In the genomic region with DNA sequence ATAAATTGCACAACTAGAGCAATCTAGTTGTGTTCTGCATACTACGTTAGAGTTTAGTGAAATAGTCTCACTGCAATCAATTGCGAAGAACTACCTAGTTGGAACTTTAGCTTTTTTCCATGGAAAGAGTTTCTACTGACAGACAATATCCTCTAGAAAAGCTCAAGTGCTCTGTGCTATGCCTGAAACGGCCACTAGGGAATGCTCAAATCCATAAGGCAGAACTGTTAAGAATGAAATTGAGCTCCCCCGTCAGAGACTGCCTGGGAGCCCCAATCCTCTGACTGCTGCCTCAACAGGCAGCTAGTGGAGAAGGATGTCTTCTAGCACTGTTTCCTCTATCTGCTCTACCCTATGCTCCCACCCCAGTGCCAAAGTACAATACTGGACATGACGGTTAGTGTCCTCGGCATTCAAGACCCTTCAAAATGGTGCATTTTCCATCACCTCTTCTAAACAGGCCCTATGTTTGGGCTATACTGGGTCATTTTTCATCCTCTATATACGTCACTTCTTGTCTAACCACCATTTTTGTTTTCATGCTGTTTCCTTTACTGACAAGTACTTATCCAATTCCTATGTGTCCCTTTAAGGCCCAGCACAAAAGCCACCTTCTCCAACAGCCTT, we compare ENCODE assay signal across 8 cellular contexts. TPM values are rescaled to one million over a fixed set of nuclear protein-coding genes. Genes with fewer than 3 reads are reported as not detected.
A peak's percentile ranks its signal among the peaks of the same experiment; 100 is the strongest.
DNase-seq lines count a peak whose midpoint lies in the region; ATAC-seq and TF ChIP-seq lines count a peak whose summit lies in the region.

No MANE protein-coding gene starts in this region.

- no peak overlapping the region for H3K9ac ChIP-seq in endodermal cell (ENCODE audit: extremely low read depth, low read length, poor library complexity, severe bottlenecking)

- H3K27me3 ChIP-seq in endodermal cell (ENCODE audit: control insufficient read depth, insufficient read depth, low read length, poor library complexity, severe bottlenecking) = no peaks in the 10 kb centered on the region

- peak; percentile 93 for TF ChIP-seq CTCF in endodermal cell (conservative IDR thresholded peaks at IDR 0.05)

- 48 to 100% methylated on average over 2 to 7 of the region's 7 CpGs for WGBS in endodermal cell (ENCODE audit: insufficient coverage in 1 of 2, insufficient read length in 1 of 2), 2 experiments

- no peaks in the 10 kb centered on the region for H3K27me3 Mint-ChIP-seq in endodermal cell (ENCODE audit: insufficient read depth)
- H3K27me3 Mint-ChIP-seq in stimulated activated naive CD8-positive, alpha-beta T cell treated with anti-CD3 and anti-CD28 coated beads, Interleukin-15, amount 100 ng/mL, for 72 hours = no peaks in the 10 kb centered on the region

- no peaks in the 10 kb centered on the region for H3K36me3 ChIP-seq in endodermal cell (ENCODE audit: control insufficient read depth, insufficient read depth, low read length)

- no peak overlapping the region for H3K27ac ChIP-seq in endodermal cell (ENCODE audit: low read depth, low read length)

- no peaks in the 10 kb centered on the region for H3K9me3 Mint-ChIP-seq in endodermal cell
- no peaks in the 10 kb centered on the region for H3K9me3 Mint-ChIP-seq in stimulated activated naive CD8-positive, alpha-beta T cell treated with anti-CD3 and anti-CD28 coated beads, Interleukin-15, amount 100 ng/mL, for 72 hours

- H3K4me1 ChIP-seq in endodermal cell (ENCODE audit: control insufficient read depth, insufficient read depth, low read length) = no peaks in the 10 kb centered on the region

- no peak overlapping the region for H3K27ac Mint-ChIP-seq in endodermal cell
- H3K27ac Mint-ChIP-seq in stimulated activated naive CD8-positive, alpha-beta T cell treated with anti-CD3 and anti-CD28 coated beads, Interleukin-15, amount 100 ng/mL, for 72 hours = no peak overlapping the region

- ATAC-seq in GM18508 (IDR thresholded peaks at IDR 0.05; ENCODE audit: insufficient read depth, unreplicated experiment) (peak; percentile 75), HG03097 (IDR thresholded peaks at IDR 0.05; ENCODE audit: low FRiP score, unreplicated experiment) (peak; percentile 74)
- ATAC-seq in stimulated activated naive CD8-positive, alpha-beta T cell treated with anti-CD3 and anti-CD28 coated beads, Interleukin-15, amount 100 ng/mL, for 72 hours = peak; percentile 90

- peaks cover 11% of the 10 kb centered on the region for H3K4me1 Mint-ChIP-seq in endodermal cell
- H3K4me1 Mint-ChIP-seq in stimulated activated naive CD8-positive, alpha-beta T cell treated with anti-CD3 and anti-CD28 coated beads, Interleukin-15, amount 100 ng/mL, for 72 hours = peaks cover 14% of the 10 kb centered on the region

- no peaks in the 10 kb centered on the region for H3K9me3 ChIP-seq in endodermal cell (ENCODE audit: control insufficient read depth, low read length)

- peak; percentile 53 for DNase-seq in ACHN
- DNase-seq in NCI-H345 treated with DMSO at 0.1 percent for 48 hours (lab: John Stamatoyannopoulos, UW; ENCODE audit: unreplicated experiment) = peak; percentile 21
- peak; percentile 42 to 59 for DNase-seq in activated CD4-positive, alpha-beta T cell treated with anti-CD3 and anti-CD28 coated beads, Interleukin-2, amount 50 U/mL, for 48 hours
- DNase-seq in endodermal cell = peak; percentile 87
- DNase-seq in myocyte (ENCODE audit: low read depth) = peak; percentile 68
- DNase-seq in stimulated activated naive CD8-positive, alpha-beta T cell treated with anti-CD3 and anti-CD28 coated beads, Interleukin-15, amount 100 ng/mL, for 72 hours = peak; percentile 24 to 49

- H3K36me3 Mint-ChIP-seq in endodermal cell (ENCODE audit: low read depth) = no peaks in the 10 kb centered on the region

- no peak overlapping the region for H3K4me3 ChIP-seq in endodermal cell (ENCODE audit: low read length)

- no peak overlapping the region for H3K4me3 Mint-ChIP-seq in endodermal cell
- H3K4me3 Mint-ChIP-seq in stimulated activated naive CD8-positive, alpha-beta T cell treated with anti-CD3 and anti-CD28 coated beads, Interleukin-15, amount 100 ng/mL, for 72 hours = no peak overlapping the region

- in situ Hi-C loops in ACHN (cut with HindIII; ENCODE audit: low pct_ligation_motif_present, low pct_unique_long_range_greater_than_20kb, low sequenced_read_pairs) = no loop called here

RNA-seq across cellular contexts. Expression of gene FRMD7, which starts 35.3 kb away (rescaled TPM):
- total RNA-seq in endodermal cell (not detected), myocyte (0.10 and 0.45 TPM in 2 replicates)
- not detected for polyA plus RNA-seq in endodermal cell (2013, experiment 1 of 2)
- 0.21 TPM for polyA plus RNA-seq in endodermal cell (2013, experiment 2 of 2)
- polyA plus RNA-seq in myocyte (2012) = not detected

Comparison
In these comparisons a context has a peak if more than half of its experiments do, and no peak if none do; other contexts are left out.
1. DNase-seq: peak in every context shown above with its lines; median percentile 87 in endodermal cell; 68 in myocyte; 53 in ACHN; 50 in activated CD4-positive, alpha-beta T cell treated with anti-CD3 and anti-CD28 coated beads, Interleukin-2, amount 50 U/mL, for 48 hours; 36 in stimulated activated naive CD8-positive, alpha-beta T cell treated with anti-CD3 and anti-CD28 coated beads, Interleukin-15, amount 100 ng/mL, for 72 hours; 21 in NCI-H345 treated with DMSO at 0.1 percent for 48 hours.